9 cellular contexts compared by ENCODE assay signal in the genomic region with DNA sequence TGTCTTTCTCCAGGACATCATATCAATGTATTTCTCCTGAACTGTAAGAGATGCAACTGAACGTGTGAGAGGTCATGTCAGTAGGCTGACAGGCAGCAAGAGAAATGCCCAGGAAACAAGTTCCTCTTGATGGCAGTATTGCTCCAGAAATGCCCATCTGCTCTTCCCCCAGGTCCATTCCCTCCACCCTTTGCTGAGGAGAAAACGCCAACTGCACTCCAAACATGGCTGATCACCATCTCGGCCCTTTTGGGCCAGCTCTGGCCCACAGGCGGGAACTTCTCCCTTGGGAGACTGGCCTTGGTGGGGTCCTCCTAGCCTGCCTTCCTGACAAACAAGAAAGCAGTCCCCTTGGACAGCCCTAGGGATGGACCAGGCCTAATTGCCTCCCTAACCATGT.
DNase-seq lines count a peak whose midpoint lies in the region; ATAC-seq and TF ChIP-seq lines count a peak whose summit lies in the region.
"Had no signal": no experiment of that assay in that cellular context is flagged by ENCODE, and none has a peak within 500 bp of the region (broad histone marks: within the 10 kb centered on the region; RNA-seq: fewer than 3 reads in every experiment).

No MANE protein-coding gene starts in this region.

- H3K27me3 ChIP-seq in Panc1 (ENCODE audit: control insufficient read depth, insufficient read depth, low read length) (no peaks in the 10 kb centered on the region), right lobe of liver (no peaks in the 10 kb centered on the region)
- H3K27me3 ChIP-seq: cardiac muscle cell had no signal

- peaks cover 15% of the 10 kb centered on the region for H3K9me3 Mint-ChIP-seq in activated T-helper 1 cell treated with anti-CD3 and anti-CD28 coated beads, Interleukin-12 subunit alpha, Interleukin-12 subunit beta, Interleukin-2, Interleukin-4 antibody, amounts not matched to agents 30 ng/mL and 10 ng/mL and 1 ng/mL, durations not matched to agents 14 hours and 24 hours and 36 hours

- H3K4me1 ChIP-seq in Panc1 (ENCODE audit: control insufficient read depth, insufficient read depth, low read length) = no peaks in the 10 kb centered on the region
- H3K4me1 ChIP-seq in right lobe of liver = peaks cover 0 to 18% (median 6%) of the 10 kb centered on the region in 4 donors

- no peaks in the 10 kb centered on the region for H3K36me3 Mint-ChIP-seq in activated T-helper 1 cell treated with anti-CD3 and anti-CD28 coated beads, Interleukin-12 subunit alpha, Interleukin-12 subunit beta, Interleukin-2, Interleukin-4 antibody, amounts not matched to agents 30 ng/mL and 10 ng/mL and 1 ng/mL, durations not matched to agents 14 hours and 24 hours and 36 hours (ENCODE audit: low read depth)

- H3K27ac Mint-ChIP-seq in activated T-helper 1 cell treated with anti-CD3 and anti-CD28 coated beads, Interleukin-12 subunit alpha, Interleukin-12 subunit beta, Interleukin-2, Interleukin-4 antibody, amounts not matched to agents 30 ng/mL and 10 ng/mL and 1 ng/mL, durations not matched to agents 14 hours and 24 hours and 36 hours = no peak overlapping the region

- 49% methylated on average over 4 of the region's 4 CpGs for WGBS in right lobe of liver (ENCODE audit: insufficient coverage, low coverage, low lambda C conversion rate, missing lambda C conversion rate)

- TF ChIP-seq POLR2A in right lobe of liver (IDR thresholded peaks at IDR 0.05) = no peak

- POLR2A ChIA-PET in Panc1 (lab: Charles Lee) = no interaction called here

- H3K27ac ChIP-seq in Panc1 (ENCODE audit: low read length) (no peak overlapping the region), right lobe of liver (no peak overlapping the region)
- H3K27ac ChIP-seq: cardiac muscle cell had no signal

- ATAC-seq in HG03354 (IDR thresholded peaks at IDR 0.05; ENCODE audit: poor library complexity, severe bottlenecking, unreplicated experiment) = peak; percentile 39
- ATAC-seq in Panc1 = peak; percentile 34; the same call in 1 of the 2 replicates
- ATAC-seq in right lobe of liver = peak; percentile 6 to 41 (median 23)
- no peak for ATAC-seq in GM19397 (IDR thresholded peaks at IDR 0.05; ENCODE audit: unreplicated experiment)

- BruUV-seq in Panc1 (replicated peaks; lab: Mats Ljungman, UMichigan) = no TSS peak

- no peaks in the 10 kb centered on the region for H3K27me3 Mint-ChIP-seq in activated T-helper 1 cell treated with anti-CD3 and anti-CD28 coated beads, Interleukin-12 subunit alpha, Interleukin-12 subunit beta, Interleukin-2, Interleukin-4 antibody, amounts not matched to agents 30 ng/mL and 10 ng/mL and 1 ng/mL, durations not matched to agents 14 hours and 24 hours and 36 hours (ENCODE audit: insufficient read depth)

- H3K4me3 ChIP-seq in Panc1 (ENCODE audit: low read depth in 2 of 2, low read length in 2 of 2) (no peak overlapping the region), right lobe of liver (no peak overlapping the region)
- H3K4me3 ChIP-seq: cardiac muscle cell had no signal

- H3K4me3 Mint-ChIP-seq in activated T-helper 1 cell treated with anti-CD3 and anti-CD28 coated beads, Interleukin-12 subunit alpha, Interleukin-12 subunit beta, Interleukin-2, Interleukin-4 antibody, amounts not matched to agents 30 ng/mL and 10 ng/mL and 1 ng/mL, durations not matched to agents 14 hours and 24 hours and 36 hours = no peak overlapping the region

- in situ Hi-C loops in G401 (cut with HindIII; ENCODE audit: low sequenced_read_pairs) = no loop called here
- in situ Hi-C loops in Panc1 (cut with HindIII; ENCODE audit: low pct_unique_long_range_greater_than_20kb, low sequenced_read_pairs) = no loop called here

- TF ChIP-seq CTCF in Panc1 (IDR thresholded peaks at IDR 0.05) (no peak), right lobe of liver (IDR thresholded peaks at IDR 0.05) (peak; percentile 35 to 53 (median 46))

- H3K4me1 Mint-ChIP-seq in activated T-helper 1 cell treated with anti-CD3 and anti-CD28 coated beads, Interleukin-12 subunit alpha, Interleukin-12 subunit beta, Interleukin-2, Interleukin-4 antibody, amounts not matched to agents 30 ng/mL and 10 ng/mL and 1 ng/mL, durations not matched to agents 14 hours and 24 hours and 36 hours (ENCODE audit: low read depth) = no peaks in the 10 kb centered on the region

- CTCF ChIA-PET in Panc1 (lab: Charles Lee) = no interaction called here

- H3K9me3 ChIP-seq in Panc1 (ENCODE audit: control insufficient read depth, insufficient read depth, low read depth, low read length) (no peaks in the 10 kb centered on the region), right lobe of liver (no peaks in the 10 kb centered on the region)

- peak; percentile 77 for DNase-seq in G401 (ENCODE audit: low spot score)
- DNase-seq in Panc1 (ENCODE audit: low read depth, low spot score) = no peak
- DNase-seq in right lobe of liver = no peak
- DNase-seq in OCI-M2 (lab: John Stamatoyannopoulos, UW; ENCODE audit: unreplicated experiment) = no peak
- no peak for DNase-seq in activated T-helper 1 cell treated with anti-CD3 and anti-CD28 coated beads, Interleukin-12 subunit alpha, Interleukin-12 subunit beta, Interleukin-2, Interleukin-4 antibody, amounts not matched to agents 30 ng/mL and 10 ng/mL and 1 ng/mL, durations not matched to agents 14 hours and 24 hours and 36 hours (ENCODE audit: low spot score)
- DNase-seq in cortex of kidney (lab: John Stamatoyannopoulos, UW) = no peak

- H3K36me3 ChIP-seq in Panc1 (ENCODE audit: control insufficient read depth, insufficient read depth, low read length) (no peaks in the 10 kb centered on the region), right lobe of liver (no peaks in the 10 kb centered on the region)
- H3K36me3 ChIP-seq: cardiac muscle cell had no signal

- intact Hi-C loops in Panc1 (cut with micrococcal nuclease; ENCODE audit: unreplicated experiment) (no loop called here), right lobe of liver (cut with DNase I) (no loop called here)
- intact Hi-C loops in activated T-helper 1 cell treated with anti-CD3 and anti-CD28 coated beads, Interleukin-12 subunit alpha, Interleukin-12 subunit beta, Interleukin-2, Interleukin-4 antibody, amounts not matched to agents 30 ng/mL and 10 ng/mL and 1 ng/mL, durations not matched to agents 14 hours and 24 hours and 36 hours (cut with micrococcal nuclease) = no loop called here
